Comparison of ENCODE assay signal across 23 cellular contexts in genomic region chr3:136831461-136831860, GRCh38. TPM values are rescaled to one million over a fixed set of nuclear protein-coding genes. Genes with fewer than 3 reads are reported as not detected.
"Had no signal": no experiment of that assay in that cellular context is flagged by ENCODE, and none has a peak within 500 bp of the region (broad histone marks: within the 10 kb centered on the region; RNA-seq: fewer than 3 reads in every experiment).

No MANE protein-coding gene starts in this region.

- ATAC-seq: heart right ventricle; naive thymus-derived CD8-positive, alpha-beta T cell; psoas muscle; right cardiac atrium; stimulated activated naive B cell treated with anti-CD40 and anti-IgM and Interleukin-4, amounts not matched to agents 10 μg/mL and 1 μg/mL and 100 μg/mL, for 72 hours had no signal

- H3K36me3 ChIP-seq: esophagus muscularis mucosa, heart right ventricle, ovary, sigmoid colon, spleen, transverse colon had no signal

- DNase-seq: dermis blood vessel endothelial cell; effector memory CD4-positive, alpha-beta T cell; foreskin melanocyte; glutamatergic neuron; heart right ventricle; hypothalamus; immature natural killer cell; mesenchymal stem cell; naive thymus-derived CD8-positive, alpha-beta T cell; nephron progenitor cell; nucleus accumbens; ovary; posterior cingulate gyrus; psoas muscle; right cardiac atrium; sigmoid colon; spleen; stimulated activated CD4-positive, alpha-beta T cell treated with anti-CD3 and anti-CD28 coated beads, Interleukin-4, amount 100 ng/mL, for 4 hours; stimulated activated naive B cell treated with anti-CD40 and anti-IgM and Interleukin-4, amounts not matched to agents 10 μg/mL and 1 μg/mL and 100 μg/mL, for 72 hours; transverse colon had no signal

- H3K27ac ChIP-seq: coronary artery, esophagus muscularis mucosa, heart right ventricle, ovary, psoas muscle, sigmoid colon, skin epidermis, spleen, transverse colon had no signal

- H3K9me3 ChIP-seq: esophagus muscularis mucosa, ovary, psoas muscle, sigmoid colon, transverse colon had no signal

- H3K27me3 ChIP-seq: esophagus muscularis mucosa, heart right ventricle, ovary, sigmoid colon, spleen, transverse colon had no signal

- H3K4me3 ChIP-seq: coronary artery, esophagus muscularis mucosa, heart right ventricle, ovary, psoas muscle, sigmoid colon, skin epidermis, spleen, transverse colon had no signal

RNA-seq across cellular contexts. Expression of gene SLC35G2, which starts 12.5 kb away (rescaled TPM):
- total RNA-seq: naive thymus-derived CD8-positive, alpha-beta T cell had no signal
